Comparison of ENCODE assay signal across 8 cellular contexts in genomic region chr4:121462660-121463261, GRCh38.
DNase-seq lines count a peak whose midpoint lies in the region; ATAC-seq, FAIRE-seq and TF ChIP-seq lines count a peak whose summit lies in the region.

No MANE protein-coding gene starts in this region.

- no peak overlapping the region for H3K4me3 ChIP-seq in left ventricle myocardium inferior
- no peak overlapping the region for H3K4me3 ChIP-seq in coronary artery

- no peaks in the 10 kb centered on the region for H3K27me3 ChIP-seq in left ventricle myocardium inferior (ENCODE audit: low read depth)

- no peak for FAIRE-seq in D721Med (lab: Jason Lieb, UNC)

- DNase-seq in D721Med (ENCODE audit: insufficient read length, low spot score) (no peak), NCI-H446 treated with DMSO at 0.1 percent for 48 hours (lab: John Stamatoyannopoulos, UW) (peak; percentile 68), left ventricle myocardium inferior (no peak), smooth muscle cell of the brain vasculature (ENCODE audit: low read depth, low spot score) (peak; percentile 36), coronary artery (ENCODE audit: low spot score) (no peak)
- DNase-seq in activated naive CD4-positive, alpha-beta T cell treated with anti-CD3 and anti-CD28 coated beads, Interleukin-2, amount 50 U/mL, for 16 hours: peak; percentile 15

- H3K27ac ChIP-seq in left ventricle myocardium inferior (replicated peaks) (peak overlapping the region; percentile 5), coronary artery (no peak overlapping the region)

- ATAC-seq in GM18907 (IDR thresholded peaks at IDR 0.05; ENCODE audit: unreplicated experiment) (peak; percentile 90), HG03039 (IDR thresholded peaks at IDR 0.05; ENCODE audit: unreplicated experiment) (peak; percentile 84)

- no peaks in the 10 kb centered on the region for H3K36me3 ChIP-seq in left ventricle myocardium inferior

- TF ChIP-seq CTCF in D721Med (IDR thresholded peaks at IDR 0.05; ENCODE audit: insufficient read depth, missing control alignments): peak; percentile 78
- peak; percentile 74 for TF ChIP-seq CTCF in left ventricle myocardium inferior (IDR thresholded peaks at IDR 0.05; ENCODE audit: borderline replicate concordance)
- no peak for TF ChIP-seq CTCF in coronary artery (IDR thresholded peaks at IDR 0.05)

- intact Hi-C loops in left ventricle myocardium inferior (cut with micrococcal nuclease): loop anchor here (5.0 kb wide), 1 partner anchor 265 kb away; no protein-coding TSS in a partner anchor

- no peaks in the 10 kb centered on the region for H3K4me1 ChIP-seq in left ventricle myocardium inferior

- H3K9me3 ChIP-seq in left ventricle myocardium inferior (replicated peaks): no peaks in the 10 kb centered on the region

Comparison
In these comparisons a context has a peak if more than half of its experiments do, and no peak if none do; other contexts are left out.
1. DNase-seq: peak in NCI-H446 treated with DMSO at 0.1 percent for 48 hours (single experiment), activated naive CD4-positive, alpha-beta T cell treated with anti-CD3 and anti-CD28 coated beads, Interleukin-2, amount 50 U/mL, for 16 hours (single experiment) and smooth muscle cell of the brain vasculature (single experiment); none in D721Med (single experiment), left ventricle myocardium inferior (single experiment) and coronary artery (single experiment).